38 cellular contexts compared by ENCODE assay signal in genomic region chr9:82776508-82776907, GRCh38.
"Had no signal": no experiment of that assay in that cellular context is flagged by ENCODE, and none has a peak within 500 bp of the region (broad histone marks: within the 10 kb centered on the region; RNA-seq: fewer than 3 reads in every experiment).

No MANE protein-coding gene starts in this region.

- H3K4me3 Mint-ChIP-seq: activated CD4-positive, alpha-beta memory T cell treated with anti-CD3 and anti-CD28 coated beads, Interleukin-2, amount 10 ng/mL, durations not matched to agents 7 days and 5 days; activated CD4-positive, alpha-beta T cell treated with anti-CD3 and anti-CD28 coated beads for 36 hours; activated CD4-positive, alpha-beta T cell treated with anti-CD3 and anti-CD28 coated beads, Interleukin-2, amount 10 ng/mL, durations not matched to agents 7 days and 5 days; activated CD8-positive, alpha-beta memory T cell treated with anti-CD3 and anti-CD28 coated beads, Interleukin-2, amount 10 ng/mL, durations not matched to agents 7 days and 5 days; activated CD8-positive, alpha-beta T cell treated with anti-CD3 and anti-CD28 coated beads, Interleukin-2, amount 10 ng/mL, durations not matched to agents 7 days and 5 days; activated naive CD4-positive, alpha-beta T cell treated with anti-CD3 and anti-CD28 coated beads, Interleukin-2, amount 10 ng/mL, durations not matched to agents 7 days and 5 days; activated naive CD4-positive, alpha-beta T cell treated with anti-CD3 and anti-CD28 coated beads, Interleukin-2, amount 50 U/mL, for 24 hours; activated naive CD8-positive, alpha-beta T cell; activated naive CD8-positive, alpha-beta T cell treated with anti-CD3 and anti-CD28 coated beads, Interleukin-2, amount 10 ng/mL, durations not matched to agents 7 days and 5 days; activated naive CD8-positive, alpha-beta T cell treated with anti-CD3 and anti-CD28 coated beads, Interleukin-2, amount 50 U/mL, for 24 hours; activated T-cell treated with anti-CD3 and anti-CD28 coated beads, Interleukin-2, amount 50 U/mL, for 24 hours; brain; central memory CD8-positive, alpha-beta T cell; T-helper 1 cell treated with Interleukin-12 subunit alpha and Interleukin-12 subunit beta and Interleukin-4 antibody, amounts not matched to agents 30 μg/mL and 1 μg/mL, for 36 hours; T-helper 2 cell treated with Interferon-gamma antibody and Interleukin-4, amounts not matched to agents 5 μg/mL and 100 μg/mL, for 36 hours had no signal

- H3K4me1 ChIP-seq: ascending aorta had no signal

- H3K27ac Mint-ChIP-seq: activated CD4-positive, alpha-beta memory T cell treated with anti-CD3 and anti-CD28 coated beads, Interleukin-2, amount 10 ng/mL, durations not matched to agents 7 days and 5 days; activated CD4-positive, alpha-beta T cell treated with anti-CD3 and anti-CD28 coated beads for 36 hours; activated CD4-positive, alpha-beta T cell treated with anti-CD3 and anti-CD28 coated beads, Interleukin-2, amount 10 ng/mL, durations not matched to agents 7 days and 5 days; activated CD8-positive, alpha-beta memory T cell treated with anti-CD3 and anti-CD28 coated beads, Interleukin-2, amount 10 ng/mL, durations not matched to agents 7 days and 5 days; activated CD8-positive, alpha-beta T cell treated with anti-CD3 and anti-CD28 coated beads, Interleukin-2, amount 10 ng/mL, durations not matched to agents 7 days and 5 days; activated naive CD4-positive, alpha-beta T cell treated with anti-CD3 and anti-CD28 coated beads, Interleukin-2, amount 10 ng/mL, durations not matched to agents 7 days and 5 days; activated naive CD4-positive, alpha-beta T cell treated with anti-CD3 and anti-CD28 coated beads, Interleukin-2, amount 50 U/mL, for 24 hours; activated naive CD8-positive, alpha-beta T cell; activated naive CD8-positive, alpha-beta T cell treated with anti-CD3 and anti-CD28 coated beads, Interleukin-2, amount 10 ng/mL, durations not matched to agents 7 days and 5 days; activated naive CD8-positive, alpha-beta T cell treated with anti-CD3 and anti-CD28 coated beads, Interleukin-2, amount 50 U/mL, for 24 hours; activated T-cell treated with anti-CD3 and anti-CD28 coated beads, Interleukin-2, amount 50 U/mL, for 24 hours; activated T-helper 2 cell treated with anti-CD3 and anti-CD28 coated beads, Interferon-gamma antibody, Interleukin-2, Interleukin-4, amounts not matched to agents 10 μg/mL and 5 μg/mL and 100 μg/mL, durations not matched to agents 14 hours and 24 hours and 36 hours; brain; T-helper 1 cell treated with Interleukin-12 subunit alpha and Interleukin-12 subunit beta and Interleukin-4 antibody, amounts not matched to agents 30 μg/mL and 1 μg/mL, for 36 hours; T-helper 2 cell treated with Interferon-gamma antibody and Interleukin-4, amounts not matched to agents 5 μg/mL and 100 μg/mL, for 36 hours had no signal

- H3K4me1 Mint-ChIP-seq: activated CD4-positive, alpha-beta memory T cell treated with anti-CD3 and anti-CD28 coated beads, Interleukin-2, amount 10 ng/mL, durations not matched to agents 7 days and 5 days; activated CD4-positive, alpha-beta T cell treated with anti-CD3 and anti-CD28 coated beads for 36 hours; activated CD4-positive, alpha-beta T cell treated with anti-CD3 and anti-CD28 coated beads, Interleukin-2, amount 10 ng/mL, durations not matched to agents 7 days and 5 days; activated CD8-positive, alpha-beta memory T cell treated with anti-CD3 and anti-CD28 coated beads, Interleukin-2, amount 10 ng/mL, durations not matched to agents 7 days and 5 days; activated naive CD4-positive, alpha-beta T cell treated with anti-CD3 and anti-CD28 coated beads, Interleukin-2, amount 10 ng/mL, durations not matched to agents 7 days and 5 days; activated naive CD4-positive, alpha-beta T cell treated with anti-CD3 and anti-CD28 coated beads, Interleukin-2, amount 50 U/mL, for 24 hours; activated naive CD8-positive, alpha-beta T cell treated with anti-CD3 and anti-CD28 coated beads, Interleukin-2, amount 10 ng/mL, durations not matched to agents 7 days and 5 days; activated naive CD8-positive, alpha-beta T cell treated with anti-CD3 and anti-CD28 coated beads, Interleukin-2, amount 50 U/mL, for 24 hours; central memory CD8-positive, alpha-beta T cell had no signal

- H3K36me3 ChIP-seq: ascending aorta, cardiac muscle cell had no signal

- H3K36me3 Mint-ChIP-seq: activated CD8-positive, alpha-beta memory T cell treated with anti-CD3 and anti-CD28 coated beads, Interleukin-2, amount 10 ng/mL, durations not matched to agents 7 days and 5 days; activated naive CD4-positive, alpha-beta T cell treated with anti-CD3 and anti-CD28 coated beads, Interleukin-2, amount 10 ng/mL, durations not matched to agents 7 days and 5 days; activated naive CD4-positive, alpha-beta T cell treated with anti-CD3 and anti-CD28 coated beads, Interleukin-2, amount 50 U/mL, for 24 hours; activated naive CD8-positive, alpha-beta T cell; activated naive CD8-positive, alpha-beta T cell treated with anti-CD3 and anti-CD28 coated beads, Interleukin-2, amount 10 ng/mL, durations not matched to agents 7 days and 5 days; brain had no signal

- ATAC-seq: activated CD4-positive, alpha-beta T cell treated with anti-CD3 and anti-CD28 coated beads for 36 hours; activated CD4-positive, CD25-positive, alpha-beta regulatory T cell treated with anti-CD3 and anti-CD28 coated beads, Interleukin-2, amount 50 U/mL, for 24 hours; activated CD8-positive, alpha-beta memory T cell treated with anti-CD3 and anti-CD28 coated beads, Interleukin-2, amount 10 ng/mL, durations not matched to agents 7 days and 5 days; activated CD8-positive, alpha-beta T cell treated with anti-CD3 and anti-CD28 coated beads, Interleukin-2, amount 10 ng/mL, durations not matched to agents 7 days and 5 days; activated naive CD8-positive, alpha-beta T cell treated with anti-CD3 and anti-CD28 coated beads, Interleukin-2, amount 50 U/mL, for 24 hours had no signal

- FAIRE-seq: TTC549 had no signal

- H3K9me3 Mint-ChIP-seq: T-helper 1 cell treated with Interleukin-12 subunit alpha and Interleukin-12 subunit beta and Interleukin-4 antibody, amounts not matched to agents 30 μg/mL and 1 μg/mL, for 36 hours had no signal

- H3K9me3 ChIP-seq: ascending aorta had no signal

- H3K4me3 ChIP-seq: ascending aorta, cardiac muscle cell had no signal

- H3K27me3 ChIP-seq: ascending aorta, cardiac muscle cell had no signal

- DNase-seq: activated CD4-positive, alpha-beta memory T cell treated with anti-CD3 and anti-CD28 coated beads, Interleukin-2, amount 10 ng/mL, durations not matched to agents 7 days and 5 days; activated CD4-positive, alpha-beta T cell treated with anti-CD3 and anti-CD28 coated beads for 1 hour; activated CD4-positive, alpha-beta T cell treated with anti-CD3 and anti-CD28 coated beads for 36 hours; activated CD4-positive, alpha-beta T cell treated with anti-CD3 and anti-CD28 coated beads for 48 hours; activated CD4-positive, alpha-beta T cell treated with anti-CD3 and anti-CD28 coated beads, Interleukin-2, amount 10 ng/mL, durations not matched to agents 7 days and 5 days; activated CD4-positive, alpha-beta T cell treated with anti-CD3 and anti-CD28 coated beads, Interleukin-2, amount 50 U/mL, for 48 hours; activated CD4-positive, CD25-positive, alpha-beta regulatory T cell; activated CD8-positive, alpha-beta memory T cell treated with anti-CD3 and anti-CD28 coated beads for 24 hours; activated CD8-positive, alpha-beta memory T cell treated with anti-CD3 and anti-CD28 coated beads, Interleukin-2, amount 10 ng/mL, durations not matched to agents 7 days and 5 days; activated CD8-positive, alpha-beta memory T cell treated with anti-CD3 and anti-CD28 coated beads, Interleukin-2, amount 50 U/mL, for 48 hours; activated CD8-positive, alpha-beta T cell treated with anti-CD3 and anti-CD28 coated beads, Interleukin-2, amount 10 ng/mL, durations not matched to agents 7 days and 5 days; activated effector memory CD4-positive, alpha-beta T cell treated with Interleukin-2 at 50 U/mL for 16 hours; activated gamma-delta T cell; activated naive CD4-positive, alpha-beta T cell treated with anti-CD3 and anti-CD28 coated beads, Interleukin-2, amount 10 ng/mL, durations not matched to agents 7 days and 5 days; activated naive CD4-positive, alpha-beta T cell treated with Interleukin-2 at 50 U/mL for 16 hours; activated naive CD8-positive, alpha-beta T cell treated with anti-CD3 and anti-CD28 coated beads, Interleukin-2, amount 10 ng/mL, durations not matched to agents 7 days and 5 days; activated naive CD8-positive, alpha-beta T cell treated with anti-CD3 and anti-CD28 coated beads, Interleukin-2, amount 50 U/mL, for 24 hours; activated T-cell treated with anti-CD3 and anti-CD28 coated beads, Interleukin-2, amount 50 U/mL, for 24 hours; activated T-cell treated with anti-CD3 and anti-CD28 coated beads, Interleukin-2, amount 50 U/mL, for 48 hours; amygdala; anterior cingulate cortex; caudate nucleus; cerebellar nuclear complex; T-helper 1 cell; T-helper 2 cell; T-helper 9 cell had no signal

- H3K27me3 Mint-ChIP-seq: activated CD4-positive, alpha-beta memory T cell treated with anti-CD3 and anti-CD28 coated beads, Interleukin-2, amount 10 ng/mL, durations not matched to agents 7 days and 5 days; activated CD4-positive, alpha-beta T cell treated with anti-CD3 and anti-CD28 coated beads for 36 hours; activated CD4-positive, alpha-beta T cell treated with anti-CD3 and anti-CD28 coated beads, Interleukin-2, amount 10 ng/mL, durations not matched to agents 7 days and 5 days; activated CD8-positive, alpha-beta memory T cell treated with anti-CD3 and anti-CD28 coated beads, Interleukin-2, amount 10 ng/mL, durations not matched to agents 7 days and 5 days; activated naive CD4-positive, alpha-beta T cell treated with anti-CD3 and anti-CD28 coated beads, Interleukin-2, amount 10 ng/mL, durations not matched to agents 7 days and 5 days; activated naive CD8-positive, alpha-beta T cell treated with anti-CD3 and anti-CD28 coated beads, Interleukin-2, amount 50 U/mL, for 24 hours; central memory CD8-positive, alpha-beta T cell had no signal

- H3K27ac ChIP-seq: ascending aorta, cardiac muscle cell, VCaP had no signal
